In genomic region chr19:55590621-55591020, GRCh38 we compare ENCODE assay signal across 13 cellular contexts. TPM values are rescaled to one million over a fixed set of nuclear protein-coding genes. Genes with fewer than 3 reads are reported as not detected.
DNase-seq lines count a peak whose midpoint lies in the region.
"Had no signal": no experiment of that assay in that cellular context is flagged by ENCODE, and none has a peak within 500 bp of the region (broad histone marks: within the 10 kb centered on the region; RNA-seq: fewer than 3 reads in every experiment).

No MANE protein-coding gene starts in this region.

- peak; percentile 72 for DNase-seq in NCI-H82 (lab: John Stamatoyannopoulos, UW)
- no peak for DNase-seq in NCI-H82 treated with DMSO at 0.1 percent for 48 hours (lab: John Stamatoyannopoulos, UW; ENCODE audit: unreplicated experiment)
- peak; percentile 70 for DNase-seq in H7
- peak; percentile 76 for DNase-seq in NCI-H748 (lab: John Stamatoyannopoulos, UW; ENCODE audit: unreplicated experiment)
- peak; percentile 40 for DNase-seq in iPS-NIHi11 (ENCODE audit: low spot score)
- DNase-seq in NCI-H2107 (lab: John Stamatoyannopoulos, UW) = no peak
- DNase-seq in DMS153 treated with DMSO at 0.1 percent for 48 hours (lab: John Stamatoyannopoulos, UW; ENCODE audit: unreplicated experiment) = no peak
- no peak for DNase-seq in D341Med (ENCODE audit: low spot score)
- DNase-seq: activated CD4-positive, alpha-beta T cell treated with anti-CD3 and anti-CD28 coated beads, Interleukin-2, amount 50 U/mL, for 4 hours; activated naive CD4-positive, alpha-beta T cell treated with anti-CD3 and anti-CD28 coated beads, Interleukin-2, amount 50 U/mL, for 16 hours; central memory CD4-positive, alpha-beta T cell; esophagus squamous epithelium; GDM1 had no signal

- no peaks in the 10 kb centered on the region; the same call in none of the 2 replicates for H3K36me3 ChIP-seq in H7 (replicated peaks; ENCODE audit: control insufficient read depth, insufficient read depth, low read length)

- no peaks in the 10 kb centered on the region for H3K27me3 ChIP-seq in H7 (ENCODE audit: control insufficient read depth, insufficient read depth, low read length)

- no peak overlapping the region for H3K4me3 ChIP-seq in H7 (ENCODE audit: insufficient read depth, low read depth, low read length)
- H3K4me3 ChIP-seq: esophagus squamous epithelium had no signal

RNA-seq across cellular contexts. Expression of gene FIZ1, which starts 8.7 kb away (rescaled TPM):
- total RNA-seq in H7 (2014; rRNA removed; shearing (Covaris generic)) = 4.3 and 4.7 TPM in 2 replicates

RNA-seq across cellular contexts. Expression of gene ZNF524, which starts 9.5 kb away (rescaled TPM):
- 11.2 and 13.6 TPM in 2 replicates for total RNA-seq in H7 (2014; rRNA removed; shearing (Covaris generic))

RNA-seq across cellular contexts. Expression of gene ZNF579, which starts 10.0 kb away (rescaled TPM):
- total RNA-seq in H7 (2014; rRNA removed; shearing (Covaris generic)) = 17.2 and 20.5 TPM in 2 replicates

RNA-seq across cellular contexts. Expression of gene ZNF865, which starts 14.8 kb away (rescaled TPM):
- 3.5 and 4.9 TPM in 2 replicates for total RNA-seq in H7 (2014; rRNA removed; shearing (Covaris generic))

RNA-seq across cellular contexts. Expression of gene ZNF784, which starts 33.7 kb away (rescaled TPM):
- 9.8 and 12.5 TPM in 2 replicates for total RNA-seq in H7 (2014; rRNA removed; shearing (Covaris generic))

Comparison
In these comparisons a context has a peak if more than half of its experiments do, and no peak if none do; other contexts are left out.
1. DNase-seq: peak in NCI-H82 (single experiment), H7 (single experiment), NCI-H748 (single experiment) and iPS-NIHi11 (single experiment); none in NCI-H82 treated with DMSO at 0.1 percent for 48 hours (single experiment), NCI-H2107 (single experiment), DMS153 treated with DMSO at 0.1 percent for 48 hours (single experiment) and D341Med (single experiment).